1 cellular context compared by ENCODE assay signal in the genomic region with DNA sequence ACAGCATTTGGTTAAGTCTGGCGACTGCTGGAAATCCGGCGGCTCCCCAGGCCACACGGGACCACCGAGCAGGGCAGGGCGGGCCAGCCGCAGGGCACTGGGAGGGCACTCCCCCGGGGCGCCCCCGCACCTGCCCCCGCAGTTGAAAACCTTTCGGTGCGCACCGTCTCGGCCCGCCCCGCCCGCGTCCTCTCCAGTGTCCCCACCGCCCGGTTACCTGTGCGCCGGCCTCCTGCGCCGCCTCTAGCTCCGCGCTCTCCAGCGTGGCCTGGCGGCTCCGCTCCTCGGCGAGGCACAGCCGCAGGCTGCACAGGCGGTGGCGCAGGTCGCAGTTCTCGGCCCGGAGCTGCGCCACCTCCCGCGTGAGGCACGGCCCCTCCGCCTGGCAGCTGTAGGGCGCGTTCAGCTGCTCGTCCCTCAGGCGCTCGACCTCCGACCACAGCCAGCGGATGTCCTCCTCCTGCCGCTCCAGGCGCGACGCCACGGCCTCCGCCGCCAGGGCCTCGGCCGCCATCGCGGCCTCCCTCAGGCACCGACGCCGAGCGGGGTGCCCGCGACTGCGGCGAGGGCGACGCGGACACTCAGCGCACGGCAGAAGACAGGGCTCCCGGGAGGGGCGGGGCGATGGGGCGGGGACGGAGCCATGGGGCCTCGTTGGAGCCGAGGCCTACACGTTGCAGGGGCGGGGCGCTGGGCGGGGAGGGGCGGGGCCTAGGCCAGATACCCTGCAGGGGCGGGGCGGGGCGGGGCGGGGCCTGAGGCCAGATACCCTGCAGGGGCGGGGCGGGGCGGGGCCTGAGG.
TF ChIP-seq lines count a peak whose summit lies in the region.

A gene (minus strand): TSS at position 600 of the 801 bp plus-strand sequence. CDS start 86 bp downstream, at position 514.

TF ChIP-seq in HepG2, 621 proteins besides CTCF, POLR2A, EP300 and RAD21 (continued from another document and continues in another):
- TF ChIP-seq MEIS1 (CRISPR knock-in tag; IDR thresholded peaks at IDR 0.05; ENCODE audit: borderline replicate concordance) (peak; percentile 50; the same call in 1 of the 2 replicates), SPEN (CRISPR knock-in tag; IDR thresholded peaks at IDR 0.05; ENCODE audit: low read depth) (peak; percentile 85; the same call in 1 of the 2 replicates), ZNF780A (CRISPR knock-in tag; IDR thresholded peaks at IDR 0.05) (peak; percentile 92), ZNF382 (CRISPR knock-in tag; IDR thresholded peaks at IDR 0.05; ENCODE audit: borderline replicate concordance) (no peak), SNRNP70 (IDR thresholded peaks at IDR 0.05; ENCODE audit: low read depth, low read length) (no peak), ZSCAN21 (CRISPR knock-in tag; IDR thresholded peaks at IDR 0.05; ENCODE audit: borderline replicate concordance) (peak; percentile 93; the same call in 1 of the 2 replicates), MED8 (CRISPR knock-in tag; IDR thresholded peaks at IDR 0.05; ENCODE audit: insufficient replicate concordance) (peak; percentile 59), FOXO1 (CRISPR knock-in tag; IDR thresholded peaks at IDR 0.05) (peak; percentile 48; the same call in 1 of the 2 replicates), SOX6 (IDR thresholded peaks at IDR 0.05) (no peak), SOX6 (CRISPR knock-in tag; IDR thresholded peaks at IDR 0.05) (peak; percentile 15; the same call in 1 of the 2 replicates), ARID2 (CRISPR knock-in tag; IDR thresholded peaks at IDR 0.05; ENCODE audit: borderline replicate concordance) (peak; percentile 91; the same call in 1 of the 2 replicates), NR2F6 (IDR thresholded peaks at IDR 0.05) (no peak), NR2F6 (CRISPR knock-in tag; IDR thresholded peaks at IDR 0.05) (no peak), NR2C2 (CRISPR knock-in tag; IDR thresholded peaks at IDR 0.05; ENCODE audit: borderline replicate concordance) (0 out of 2 replicates have a peak, but pooled peaks have one; percentile 44)
- TF ChIP-seq, protein P1, sequence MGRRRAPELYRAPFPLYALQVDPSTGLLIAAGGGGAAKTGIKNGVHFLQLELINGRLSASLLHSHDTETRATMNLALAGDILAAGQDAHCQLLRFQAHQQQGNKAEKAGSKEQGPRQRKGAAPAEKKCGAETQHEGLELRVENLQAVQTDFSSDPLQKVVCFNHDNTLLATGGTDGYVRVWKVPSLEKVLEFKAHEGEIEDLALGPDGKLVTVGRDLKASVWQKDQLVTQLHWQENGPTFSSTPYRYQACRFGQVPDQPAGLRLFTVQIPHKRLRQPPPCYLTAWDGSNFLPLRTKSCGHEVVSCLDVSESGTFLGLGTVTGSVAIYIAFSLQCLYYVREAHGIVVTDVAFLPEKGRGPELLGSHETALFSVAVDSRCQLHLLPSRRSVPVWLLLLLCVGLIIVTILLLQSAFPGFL (CRISPR knock-in tag; IDR thresholded peaks at IDR 0.05) = no peak
- TF ChIP-seq, protein P2, sequence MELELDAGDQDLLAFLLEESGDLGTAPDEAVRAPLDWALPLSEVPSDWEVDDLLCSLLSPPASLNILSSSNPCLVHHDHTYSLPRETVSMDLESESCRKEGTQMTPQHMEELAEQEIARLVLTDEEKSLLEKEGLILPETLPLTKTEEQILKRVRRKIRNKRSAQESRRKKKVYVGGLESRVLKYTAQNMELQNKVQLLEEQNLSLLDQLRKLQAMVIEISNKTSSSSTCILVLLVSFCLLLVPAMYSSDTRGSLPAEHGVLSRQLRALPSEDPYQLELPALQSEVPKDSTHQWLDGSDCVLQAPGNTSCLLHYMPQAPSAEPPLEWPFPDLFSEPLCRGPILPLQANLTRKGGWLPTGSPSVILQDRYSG (CRISPR knock-in tag; IDR thresholded peaks at IDR 0.05) = no peak; the same call in 1 of the 2 replicates
- TF ChIP-seq, protein P3, sequence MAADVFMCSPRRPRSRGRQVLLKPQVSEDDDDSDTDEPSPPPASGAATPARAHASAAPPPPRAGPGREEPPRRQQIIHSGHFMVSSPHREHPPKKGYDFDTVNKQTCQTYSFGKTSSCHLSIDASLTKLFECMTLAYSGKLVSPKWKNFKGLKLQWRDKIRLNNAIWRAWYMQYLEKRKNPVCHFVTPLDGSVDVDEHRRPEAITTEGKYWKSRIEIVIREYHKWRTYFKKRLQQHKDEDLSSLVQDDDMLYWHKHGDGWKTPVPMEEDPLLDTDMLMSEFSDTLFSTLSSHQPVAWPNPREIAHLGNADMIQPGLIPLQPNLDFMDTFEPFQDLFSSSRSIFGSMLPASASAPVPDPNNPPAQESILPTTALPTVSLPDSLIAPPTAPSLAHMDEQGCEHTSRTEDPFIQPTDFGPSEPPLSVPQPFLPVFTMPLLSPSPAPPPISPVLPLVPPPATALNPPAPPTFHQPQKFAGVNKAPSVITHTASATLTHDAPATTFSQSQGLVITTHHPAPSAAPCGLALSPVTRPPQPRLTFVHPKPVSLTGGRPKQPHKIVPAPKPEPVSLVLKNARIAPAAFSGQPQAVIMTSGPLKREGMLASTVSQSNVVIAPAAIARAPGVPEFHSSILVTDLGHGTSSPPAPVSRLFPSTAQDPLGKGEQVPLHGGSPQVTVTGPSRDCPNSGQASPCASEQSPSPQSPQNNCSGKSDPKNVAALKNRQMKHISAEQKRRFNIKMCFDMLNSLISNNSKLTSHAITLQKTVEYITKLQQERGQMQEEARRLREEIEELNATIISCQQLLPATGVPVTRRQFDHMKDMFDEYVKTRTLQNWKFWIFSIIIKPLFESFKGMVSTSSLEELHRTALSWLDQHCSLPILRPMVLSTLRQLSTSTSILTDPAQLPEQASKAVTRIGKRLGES (CRISPR knock-in tag; IDR thresholded peaks at IDR 0.05; ENCODE audit: borderline replicate concordance) = 0 out of 2 replicates have a peak, but pooled peaks have one; percentile 55
- TF ChIP-seq, protein P4, sequence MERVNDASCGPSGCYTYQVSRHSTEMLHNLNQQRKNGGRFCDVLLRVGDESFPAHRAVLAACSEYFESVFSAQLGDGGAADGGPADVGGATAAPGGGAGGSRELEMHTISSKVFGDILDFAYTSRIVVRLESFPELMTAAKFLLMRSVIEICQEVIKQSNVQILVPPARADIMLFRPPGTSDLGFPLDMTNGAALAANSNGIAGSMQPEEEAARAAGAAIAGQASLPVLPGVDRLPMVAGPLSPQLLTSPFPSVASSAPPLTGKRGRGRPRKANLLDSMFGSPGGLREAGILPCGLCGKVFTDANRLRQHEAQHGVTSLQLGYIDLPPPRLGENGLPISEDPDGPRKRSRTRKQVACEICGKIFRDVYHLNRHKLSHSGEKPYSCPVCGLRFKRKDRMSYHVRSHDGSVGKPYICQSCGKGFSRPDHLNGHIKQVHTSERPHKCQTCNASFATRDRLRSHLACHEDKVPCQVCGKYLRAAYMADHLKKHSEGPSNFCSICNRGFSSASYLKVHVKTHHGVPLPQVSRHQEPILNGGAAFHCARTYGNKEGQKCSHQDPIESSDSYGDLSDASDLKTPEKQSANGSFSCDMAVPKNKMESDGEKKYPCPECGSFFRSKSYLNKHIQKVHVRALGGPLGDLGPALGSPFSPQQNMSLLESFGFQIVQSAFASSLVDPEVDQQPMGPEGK (CRISPR knock-in tag; IDR thresholded peaks at IDR 0.05) = peak; percentile 49; the same call in 1 of the 2 replicates
- TF ChIP-seq, protein P5, sequence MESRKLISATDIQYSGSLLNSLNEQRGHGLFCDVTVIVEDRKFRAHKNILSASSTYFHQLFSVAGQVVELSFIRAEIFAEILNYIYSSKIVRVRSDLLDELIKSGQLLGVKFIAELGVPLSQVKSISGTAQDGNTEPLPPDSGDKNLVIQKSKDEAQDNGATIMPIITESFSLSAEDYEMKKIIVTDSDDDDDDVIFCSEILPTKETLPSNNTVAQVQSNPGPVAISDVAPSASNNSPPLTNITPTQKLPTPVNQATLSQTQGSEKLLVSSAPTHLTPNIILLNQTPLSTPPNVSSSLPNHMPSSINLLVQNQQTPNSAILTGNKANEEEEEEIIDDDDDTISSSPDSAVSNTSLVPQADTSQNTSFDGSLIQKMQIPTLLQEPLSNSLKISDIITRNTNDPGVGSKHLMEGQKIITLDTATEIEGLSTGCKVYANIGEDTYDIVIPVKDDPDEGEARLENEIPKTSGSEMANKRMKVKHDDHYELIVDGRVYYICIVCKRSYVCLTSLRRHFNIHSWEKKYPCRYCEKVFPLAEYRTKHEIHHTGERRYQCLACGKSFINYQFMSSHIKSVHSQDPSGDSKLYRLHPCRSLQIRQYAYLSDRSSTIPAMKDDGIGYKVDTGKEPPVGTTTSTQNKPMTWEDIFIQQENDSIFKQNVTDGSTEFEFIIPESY (CRISPR knock-in tag; IDR thresholded peaks at IDR 0.05) = peak; percentile 24; the same call in 1 of the 2 replicates
- TF ChIP-seq, protein P6, sequence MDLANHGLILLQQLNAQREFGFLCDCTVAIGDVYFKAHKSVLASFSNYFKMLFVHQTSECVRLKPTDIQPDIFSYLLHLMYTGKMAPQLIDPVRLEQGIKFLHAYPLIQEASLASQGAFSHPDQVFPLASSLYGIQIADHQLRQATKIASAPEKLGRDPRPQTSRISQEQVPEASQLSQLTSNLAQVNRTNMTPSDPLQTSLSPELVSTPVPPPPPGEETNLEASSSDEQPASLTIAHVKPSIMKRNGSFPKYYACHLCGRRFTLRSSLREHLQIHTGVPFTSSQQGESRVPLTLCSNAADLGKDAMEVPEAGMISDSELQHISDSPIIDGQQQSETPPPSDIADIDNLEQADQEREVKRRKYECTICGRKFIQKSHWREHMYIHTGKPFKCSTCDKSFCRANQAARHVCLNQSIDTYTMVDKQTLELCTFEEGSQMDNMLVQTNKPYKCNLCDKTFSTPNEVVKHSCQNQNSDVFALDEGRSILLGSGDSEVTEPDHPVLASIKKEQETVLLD (CRISPR knock-in tag; IDR thresholded peaks at IDR 0.05; ENCODE audit: low read depth) = peak; percentile 92
- TF ChIP-seq, protein P7, sequence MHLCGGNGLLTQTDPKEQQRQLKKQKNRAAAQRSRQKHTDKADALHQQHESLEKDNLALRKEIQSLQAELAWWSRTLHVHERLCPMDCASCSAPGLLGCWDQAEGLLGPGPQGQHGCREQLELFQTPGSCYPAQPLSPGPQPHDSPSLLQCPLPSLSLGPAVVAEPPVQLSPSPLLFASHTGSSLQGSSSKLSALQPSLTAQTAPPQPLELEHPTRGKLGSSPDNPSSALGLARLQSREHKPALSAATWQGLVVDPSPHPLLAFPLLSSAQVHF (CRISPR knock-in tag; IDR thresholded peaks at IDR 0.05) = peak; percentile 87; the same call in 1 of the 2 replicates
- TF ChIP-seq, protein P8, sequence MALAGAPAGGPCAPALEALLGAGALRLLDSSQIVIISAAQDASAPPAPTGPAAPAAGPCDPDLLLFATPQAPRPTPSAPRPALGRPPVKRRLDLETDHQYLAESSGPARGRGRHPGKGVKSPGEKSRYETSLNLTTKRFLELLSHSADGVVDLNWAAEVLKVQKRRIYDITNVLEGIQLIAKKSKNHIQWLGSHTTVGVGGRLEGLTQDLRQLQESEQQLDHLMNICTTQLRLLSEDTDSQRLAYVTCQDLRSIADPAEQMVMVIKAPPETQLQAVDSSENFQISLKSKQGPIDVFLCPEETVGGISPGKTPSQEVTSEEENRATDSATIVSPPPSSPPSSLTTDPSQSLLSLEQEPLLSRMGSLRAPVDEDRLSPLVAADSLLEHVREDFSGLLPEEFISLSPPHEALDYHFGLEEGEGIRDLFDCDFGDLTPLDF (CRISPR knock-in tag; IDR thresholded peaks at IDR 0.05) = no peak
- TF ChIP-seq, protein P9, sequence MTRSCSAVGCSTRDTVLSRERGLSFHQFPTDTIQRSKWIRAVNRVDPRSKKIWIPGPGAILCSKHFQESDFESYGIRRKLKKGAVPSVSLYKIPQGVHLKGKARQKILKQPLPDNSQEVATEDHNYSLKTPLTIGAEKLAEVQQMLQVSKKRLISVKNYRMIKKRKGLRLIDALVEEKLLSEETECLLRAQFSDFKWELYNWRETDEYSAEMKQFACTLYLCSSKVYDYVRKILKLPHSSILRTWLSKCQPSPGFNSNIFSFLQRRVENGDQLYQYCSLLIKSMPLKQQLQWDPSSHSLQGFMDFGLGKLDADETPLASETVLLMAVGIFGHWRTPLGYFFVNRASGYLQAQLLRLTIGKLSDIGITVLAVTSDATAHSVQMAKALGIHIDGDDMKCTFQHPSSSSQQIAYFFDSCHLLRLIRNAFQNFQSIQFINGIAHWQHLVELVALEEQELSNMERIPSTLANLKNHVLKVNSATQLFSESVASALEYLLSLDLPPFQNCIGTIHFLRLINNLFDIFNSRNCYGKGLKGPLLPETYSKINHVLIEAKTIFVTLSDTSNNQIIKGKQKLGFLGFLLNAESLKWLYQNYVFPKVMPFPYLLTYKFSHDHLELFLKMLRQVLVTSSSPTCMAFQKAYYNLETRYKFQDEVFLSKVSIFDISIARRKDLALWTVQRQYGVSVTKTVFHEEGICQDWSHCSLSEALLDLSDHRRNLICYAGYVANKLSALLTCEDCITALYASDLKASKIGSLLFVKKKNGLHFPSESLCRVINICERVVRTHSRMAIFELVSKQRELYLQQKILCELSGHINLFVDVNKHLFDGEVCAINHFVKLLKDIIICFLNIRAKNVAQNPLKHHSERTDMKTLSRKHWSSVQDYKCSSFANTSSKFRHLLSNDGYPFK (CRISPR knock-in tag; IDR thresholded peaks at IDR 0.05; ENCODE audit: borderline replicate concordance) = 0 out of 2 replicates have a peak, but pooled peaks have one; percentile 27
- TF ChIP-seq, protein P10, sequence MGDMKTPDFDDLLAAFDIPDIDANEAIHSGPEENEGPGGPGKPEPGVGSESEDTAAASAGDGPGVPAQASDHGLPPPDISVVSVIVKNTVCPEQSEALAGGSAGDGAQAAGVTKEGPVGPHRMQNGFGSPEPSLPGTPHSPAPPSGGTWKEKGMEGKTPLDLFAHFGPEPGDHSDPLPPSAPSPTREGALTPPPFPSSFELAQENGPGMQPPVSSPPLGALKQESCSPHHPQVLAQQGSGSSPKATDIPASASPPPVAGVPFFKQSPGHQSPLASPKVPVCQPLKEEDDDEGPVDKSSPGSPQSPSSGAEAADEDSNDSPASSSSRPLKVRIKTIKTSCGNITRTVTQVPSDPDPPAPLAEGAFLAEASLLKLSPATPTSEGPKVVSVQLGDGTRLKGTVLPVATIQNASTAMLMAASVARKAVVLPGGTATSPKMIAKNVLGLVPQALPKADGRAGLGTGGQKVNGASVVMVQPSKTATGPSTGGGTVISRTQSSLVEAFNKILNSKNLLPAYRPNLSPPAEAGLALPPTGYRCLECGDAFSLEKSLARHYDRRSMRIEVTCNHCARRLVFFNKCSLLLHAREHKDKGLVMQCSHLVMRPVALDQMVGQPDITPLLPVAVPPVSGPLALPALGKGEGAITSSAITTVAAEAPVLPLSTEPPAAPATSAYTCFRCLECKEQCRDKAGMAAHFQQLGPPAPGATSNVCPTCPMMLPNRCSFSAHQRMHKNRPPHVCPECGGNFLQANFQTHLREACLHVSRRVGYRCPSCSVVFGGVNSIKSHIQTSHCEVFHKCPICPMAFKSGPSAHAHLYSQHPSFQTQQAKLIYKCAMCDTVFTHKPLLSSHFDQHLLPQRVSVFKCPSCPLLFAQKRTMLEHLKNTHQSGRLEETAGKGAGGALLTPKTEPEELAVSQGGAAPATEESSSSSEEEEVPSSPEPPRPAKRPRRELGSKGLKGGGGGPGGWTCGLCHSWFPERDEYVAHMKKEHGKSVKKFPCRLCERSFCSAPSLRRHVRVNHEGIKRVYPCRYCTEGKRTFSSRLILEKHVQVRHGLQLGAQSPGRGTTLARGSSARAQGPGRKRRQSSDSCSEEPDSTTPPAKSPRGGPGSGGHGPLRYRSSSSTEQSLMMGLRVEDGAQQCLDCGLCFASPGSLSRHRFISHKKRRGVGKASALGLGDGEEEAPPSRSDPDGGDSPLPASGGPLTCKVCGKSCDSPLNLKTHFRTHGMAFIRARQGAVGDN (CRISPR knock-in tag; IDR thresholded peaks at IDR 0.05) = peak; percentile 98
- TF ChIP-seq, protein P11, sequence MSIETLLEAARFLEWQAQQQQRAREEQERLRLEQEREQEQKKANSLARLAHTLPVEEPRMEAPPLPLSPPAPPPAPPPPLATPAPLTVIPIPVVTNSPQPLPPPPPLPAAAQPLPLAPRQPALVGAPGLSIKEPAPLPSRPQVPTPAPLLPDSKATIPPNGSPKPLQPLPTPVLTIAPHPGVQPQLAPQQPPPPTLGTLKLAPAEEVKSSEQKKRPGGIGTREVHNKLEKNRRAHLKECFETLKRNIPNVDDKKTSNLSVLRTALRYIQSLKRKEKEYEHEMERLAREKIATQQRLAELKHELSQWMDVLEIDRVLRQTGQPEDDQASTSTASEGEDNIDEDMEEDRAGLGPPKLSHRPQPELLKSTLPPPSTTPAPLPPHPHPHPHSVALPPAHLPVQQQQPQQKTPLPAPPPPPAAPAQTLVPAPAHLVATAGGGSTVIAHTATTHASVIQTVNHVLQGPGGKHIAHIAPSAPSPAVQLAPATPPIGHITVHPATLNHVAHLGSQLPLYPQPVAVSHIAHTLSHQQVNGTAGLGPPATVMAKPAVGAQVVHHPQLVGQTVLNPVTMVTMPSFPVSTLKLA (IDR thresholded peaks at IDR 0.05) = no peak
